8 cellular contexts compared by ENCODE assay signal in the genomic region with DNA sequence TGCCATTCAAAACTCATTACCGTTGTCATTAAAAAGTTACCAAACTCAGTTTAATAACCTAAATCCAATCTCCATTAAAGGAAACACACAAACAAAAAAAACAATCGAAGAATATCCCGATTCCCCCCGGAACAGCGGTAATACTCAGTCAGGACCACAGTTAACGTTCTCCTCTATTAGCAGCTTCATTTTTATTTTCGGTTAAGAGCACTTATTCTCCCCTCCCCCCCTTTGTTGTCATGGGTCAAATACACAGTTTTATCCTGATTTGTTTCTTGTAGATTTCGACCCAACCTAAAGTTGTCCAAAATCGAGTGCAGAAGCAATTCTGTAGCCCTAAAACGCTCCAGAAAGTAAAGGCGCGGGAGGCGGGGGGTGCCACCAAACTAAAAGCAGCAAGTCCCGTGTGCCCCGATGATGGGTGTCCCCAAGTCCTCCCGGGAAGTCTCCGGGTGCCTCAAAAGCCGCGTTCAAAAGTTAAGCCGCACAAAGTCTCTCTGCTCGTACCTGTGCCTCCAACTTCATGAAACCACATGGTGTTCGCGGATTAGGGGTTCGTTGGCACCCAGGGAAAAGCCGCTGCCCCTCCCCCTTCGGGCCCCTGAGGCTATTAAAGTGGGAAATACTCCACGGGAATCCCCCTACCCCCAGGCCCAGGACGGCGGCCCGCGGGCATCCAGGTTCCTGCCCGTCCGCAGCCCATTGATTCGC. TPM values are rescaled to one million over a fixed set of nuclear protein-coding genes. Genes with fewer than 3 reads are reported as not detected.
DNase-seq lines count a peak whose midpoint lies in the region; ATAC-seq and TF ChIP-seq lines count a peak whose summit lies in the region.

No MANE protein-coding gene starts in this region.

- H3K4me1 Mint-ChIP-seq in glutamatergic neuron (ENCODE audit: low read depth, unreplicated experiment), result peaks cover 12% of the 10 kb centered on the region

- DNase-seq in DMS 273 (lab: John Stamatoyannopoulos, UW; ENCODE audit: unreplicated experiment) (peak; percentile 55), DMS 273 treated with DMSO at 0.1 percent for 48 hours (lab: John Stamatoyannopoulos, UW) (no peak), LNCaP clone FGC (ENCODE audit: low read depth) (no peak), glutamatergic neuron (no peak), prostate gland (ENCODE audit: low spot score) (peak; percentile 17), NCI-H1105 (lab: John Stamatoyannopoulos, UW) (no peak)
- peak; percentile 16 to 24 for DNase-seq in activated T-helper 1 cell treated with anti-CD3 and anti-CD28 coated beads, Interleukin-2, amount 50 U/mL, for 16 hours (ENCODE audit: low read depth in 1 of 2, low spot score in 1 of 2)

- TF ChIP-seq CTCF in LNCaP clone FGC (IDR thresholded peaks at IDR 0.05; ENCODE audit: control insufficient read depth, extremely low read depth, insufficient read depth) (no peak), glutamatergic neuron (IDR thresholded peaks at IDR 0.05; ENCODE audit: partially characterized antibody, unreplicated experiment) (no peak), prostate gland (IDR thresholded peaks at IDR 0.05) (no peak)

- TF ChIP-seq POLR2A in prostate gland (IDR thresholded peaks at IDR 0.05), result no peak

- H3K27me3 Mint-ChIP-seq in glutamatergic neuron (ENCODE audit: unreplicated experiment), result peaks cover 11% of the 10 kb centered on the region

- H3K4me3 Mint-ChIP-seq in glutamatergic neuron (ENCODE audit: unreplicated experiment), result peak overlapping the region; percentile 98

- H3K4me3 ChIP-seq in LNCaP clone FGC (ENCODE audit: low read depth, low read length) (peak overlapping the region; percentile 94), prostate gland (peak overlapping the region; percentile 87 to 89)

- no peaks in the 10 kb centered on the region for H3K27me3 ChIP-seq in prostate gland (replicated peaks; ENCODE audit: insufficient read depth)

- WGBS in prostate gland, result under 1% methylated on average over 34 of the region's 34 CpGs

- intact Hi-C loops in prostate gland (cut with DNase I), result no loop called here

- H3K4me1 ChIP-seq in prostate gland (replicated peaks), result no peaks in the 10 kb centered on the region

- H3K9me3 Mint-ChIP-seq in glutamatergic neuron (ENCODE audit: unreplicated experiment), result peaks cover 16% of the 10 kb centered on the region

- H3K36me3 ChIP-seq in prostate gland, result peaks cover 0 to 4% of the 10 kb centered on the region in 2 donors

- H3K27ac Mint-ChIP-seq in glutamatergic neuron (ENCODE audit: unreplicated experiment), result peak overlapping the region; percentile 56

- no peaks in the 10 kb centered on the region for H3K36me3 Mint-ChIP-seq in glutamatergic neuron (ENCODE audit: unreplicated experiment)

- no peak for ATAC-seq in GM21717 (IDR thresholded peaks at IDR 0.05; ENCODE audit: unreplicated experiment)

- peak overlapping the region; percentile 95 to 99 for H3K27ac ChIP-seq in prostate gland

- no peaks in the 10 kb centered on the region for H3K9me3 ChIP-seq in prostate gland

RNA-seq across cellular contexts. Expression of gene SUMO2, which starts 1.0 kb away (rescaled TPM):
- 625 TPM for total RNA-seq in glutamatergic neuron (ENCODE audit: unreplicated experiment)
- 10 to 100 TPM; 79.7 to 97.2 TPM for total RNA-seq in prostate gland

RNA-seq across cellular contexts. Expression of gene NUP85, which starts 23.7 kb away (rescaled TPM):
- total RNA-seq in glutamatergic neuron (ENCODE audit: unreplicated experiment) (58.9 TPM), prostate gland (10 to 100 TPM; 41.0 to 46.7 TPM)

RNA-seq across cellular contexts. Expression of gene JPT1, which starts 27.5 kb away (rescaled TPM):
- total RNA-seq in glutamatergic neuron (ENCODE audit: unreplicated experiment), result 642 TPM
- 100 to 1,000 TPM in 1 of 2 donors, 10 to 100 TPM in 1; 97.9 to 132 TPM for total RNA-seq in prostate gland

RNA-seq across cellular contexts. Expression of gene NT5C, which starts 50.2 kb away (rescaled TPM):
- total RNA-seq in glutamatergic neuron (ENCODE audit: unreplicated experiment), result 40.4 TPM
- 100 to 1,000 TPM; 120 to 166 TPM for total RNA-seq in prostate gland

Comparison
In these comparisons a context has a peak if more than half of its experiments do, and no peak if none do; other contexts are left out.
1. DNase-seq: peak in DMS 273 (single experiment), activated T-helper 1 cell treated with anti-CD3 and anti-CD28 coated beads, Interleukin-2, amount 50 U/mL, for 16 hours (2 of 2) and prostate gland (single experiment); none in DMS 273 treated with DMSO at 0.1 percent for 48 hours (single experiment), LNCaP clone FGC (single experiment), glutamatergic neuron (single experiment) and NCI-H1105 (single experiment).